ENCODE assay signal across 8 cellular contexts in genomic region chr9:36873247-36873875, GRCh38.
DNase-seq lines count a peak whose midpoint lies in the region; ATAC-seq and TF ChIP-seq lines count a peak whose summit lies in the region.

No MANE protein-coding gene starts in this region.

- intact Hi-C loops in activated CD8-positive, alpha-beta T cell treated with anti-CD3 and anti-CD28 coated beads for 36 hours (cut with micrococcal nuclease), result loop anchor here (2.0 kb wide), 1 partner anchor 117 kb away; no protein-coding TSS in a partner anchor

- peaks cover 2% of the 10 kb centered on the region for H3K27me3 Mint-ChIP-seq in activated CD8-positive, alpha-beta T cell treated with anti-CD3 and anti-CD28 coated beads for 36 hours
- peaks cover 16 to 50% of the 10 kb centered on the region in 2 donors for H3K27me3 Mint-ChIP-seq in effector memory CD8-positive, alpha-beta T cell
- no peaks in the 10 kb centered on the region for H3K27me3 Mint-ChIP-seq in naive B cell

- CTCF ChIA-PET in activated CD8-positive, alpha-beta T cell treated with anti-CD3 and anti-CD28 coated beads for 36 hours (lab: Charles Lee), result interaction anchor here (0.6 to 5.0 kb wide), 62 partner anchors 9 to 545 kb away, joined by 3 to 105 read pairs (median 4); no protein-coding TSS in a partner anchor

- H3K4me3 Mint-ChIP-seq in activated CD8-positive, alpha-beta T cell treated with anti-CD3 and anti-CD28 coated beads for 36 hours, result no peak overlapping the region
- H3K4me3 Mint-ChIP-seq in effector memory CD8-positive, alpha-beta T cell, result no peak overlapping the region
- peak overlapping the region in 2 of 8 donors; percentile 51 to 55 for H3K4me3 Mint-ChIP-seq in naive B cell

- no peaks in the 10 kb centered on the region for H3K4me1 Mint-ChIP-seq in activated CD8-positive, alpha-beta T cell treated with anti-CD3 and anti-CD28 coated beads for 36 hours (ENCODE audit: low read depth)
- peaks cover 0 to 5% of the 10 kb centered on the region in 2 donors for H3K4me1 Mint-ChIP-seq in effector memory CD8-positive, alpha-beta T cell (ENCODE audit: low read depth in 2 of 2)
- H3K4me1 Mint-ChIP-seq in naive B cell, result peaks cover 62 to 87% (median 69%) of the 10 kb centered on the region in 3 donors

- DNase-seq in GM04504 (ENCODE audit: low read depth), result peak; percentile 19
- DNase-seq in NCI-H345 treated with DMSO at 0.1 percent for 48 hours (lab: John Stamatoyannopoulos, UW; ENCODE audit: unreplicated experiment), result peak; percentile 37
- peak; percentile 83 for DNase-seq in activated CD8-positive, alpha-beta T cell treated with anti-CD3 and anti-CD28 coated beads for 36 hours
- DNase-seq in effector memory CD8-positive, alpha-beta T cell, result peak; percentile 60 to 63 (median 61)
- peak; percentile 67 for DNase-seq in naive B cell
- peak; percentile 34 for DNase-seq in stimulated activated CD8-positive, alpha-beta memory T cell treated with anti-CD3 and anti-CD28 coated beads, Interleukin-7, amount 100 ng/mL, for 4 hours (ENCODE audit: low read depth in 2 of 2)
- DNase-seq in cerebellar nuclear complex (lab: John Stamatoyannopoulos, UW), result no peak

- H3K36me3 Mint-ChIP-seq in activated CD8-positive, alpha-beta T cell treated with anti-CD3 and anti-CD28 coated beads for 36 hours (ENCODE audit: low read depth), result no peaks in the 10 kb centered on the region
- H3K36me3 Mint-ChIP-seq in effector memory CD8-positive, alpha-beta T cell (ENCODE audit: insufficient read depth), result peaks cover 8% of the 10 kb centered on the region
- peaks cover 24 to 44% of the 10 kb centered on the region in 2 donors for H3K36me3 Mint-ChIP-seq in naive B cell

- TF ChIP-seq CTCF in activated CD8-positive, alpha-beta T cell treated with anti-CD3 and anti-CD28 coated beads for 36 hours (IDR thresholded peaks at IDR 0.05), result peak; percentile 93

- ATAC-seq in HG02610 (IDR thresholded peaks at IDR 0.05; ENCODE audit: unreplicated experiment) (peak; percentile 49), naive B cell (ENCODE audit: low read depth in 2 of 2) (peak; percentile 83 to 87)
- ATAC-seq in activated CD8-positive, alpha-beta T cell treated with anti-CD3 and anti-CD28 coated beads for 36 hours, result peak; percentile 92
- ATAC-seq in effector memory CD8-positive, alpha-beta T cell (replicated peaks), result peak; percentile 78

- no peaks in the 10 kb centered on the region for H3K9me3 Mint-ChIP-seq in activated CD8-positive, alpha-beta T cell treated with anti-CD3 and anti-CD28 coated beads for 36 hours
- H3K9me3 Mint-ChIP-seq in effector memory CD8-positive, alpha-beta T cell, result no peaks in the 10 kb centered on the region
- H3K9me3 Mint-ChIP-seq in naive B cell, result peaks cover 0 to 2% (median 0%) of the 10 kb centered on the region in 7 donors

- no peak overlapping the region for H3K27ac Mint-ChIP-seq in activated CD8-positive, alpha-beta T cell treated with anti-CD3 and anti-CD28 coated beads for 36 hours
- no peak overlapping the region for H3K27ac Mint-ChIP-seq in effector memory CD8-positive, alpha-beta T cell
- H3K27ac Mint-ChIP-seq in naive B cell, result peak overlapping the region; percentile 82 to 96 (median 92)

- POLR2A ChIA-PET in activated CD8-positive, alpha-beta T cell treated with anti-CD3 and anti-CD28 coated beads for 36 hours (lab: Charles Lee), result interaction anchor here (0.6 to 1.2 kb wide), 2 partner anchors 18 to 177 kb away, joined by 3 to 4 read pairs; no protein-coding TSS in a partner anchor

Comparison
In these comparisons a context has a peak if more than half of its experiments do, and no peak if none do; other contexts are left out.
1. DNase-seq: peak in GM04504 (single experiment), NCI-H345 treated with DMSO at 0.1 percent for 48 hours (single experiment), activated CD8-positive, alpha-beta T cell treated with anti-CD3 and anti-CD28 coated beads for 36 hours (single experiment), effector memory CD8-positive, alpha-beta T cell (3 of 3), naive B cell (single experiment) and stimulated activated CD8-positive, alpha-beta memory T cell treated with anti-CD3 and anti-CD28 coated beads, Interleukin-7, amount 100 ng/mL, for 4 hours (2 of 2); none in cerebellar nuclear complex (0 of 2).
2. H3K27ac Mint-ChIP-seq: peak in naive B cell (6 of 6); none in activated CD8-positive, alpha-beta T cell treated with anti-CD3 and anti-CD28 coated beads for 36 hours (single experiment) and effector memory CD8-positive, alpha-beta T cell (0 of 2).
3. Peak in every context shown above with its lines, with median percentiles within 50 percentile points of each other: ATAC-seq.